ENCODE assay signal across 24 cellular contexts in genomic region chr5:34822921-34823715, GRCh38. TPM values are rescaled to one million over a fixed set of nuclear protein-coding genes. Genes with fewer than 3 reads are reported as not detected.
A peak's percentile ranks its signal among the peaks of the same experiment; 100 is the strongest.
DNase-seq lines count a peak whose midpoint lies in the region; ATAC-seq, FAIRE-seq and TF ChIP-seq lines count a peak whose summit lies in the region.
"Had no signal": no experiment of that assay in that cellular context is flagged by ENCODE, and none has a peak within 500 bp of the region (broad histone marks: within the 10 kb centered on the region; RNA-seq: fewer than 3 reads in every experiment).

No MANE protein-coding gene starts in this region.

- H3K18ac ChIP-seq in trophoblast cell (ENCODE audit: low read length) = no peak overlapping the region

- no peak overlapping the region for H4K91ac ChIP-seq in trophoblast cell (ENCODE audit: low read depth, low read length)

- H3K27ac ChIP-seq in HepG2 (ENCODE audit: extremely low read length, insufficient read depth, low read length) (no peak overlapping the region), right lobe of liver (no peak overlapping the region), trophoblast cell (ENCODE audit: low read depth, low read length) (peak overlapping the region; percentile 61)
- no peak overlapping the region for H3K27ac ChIP-seq in CD4-positive, alpha-beta memory T cell (ENCODE audit: low read depth, low read length)
- H3K27ac ChIP-seq: GM23248, KMS-11, SJCRH30 had no signal

- CTCF ChIA-PET in HepG2 (lab: Yijun Ruan, JAX; ENCODE audit: low intra/inter-chr PET ratio, low total read pairs) = no interaction called here
- CTCF ChIA-PET in CD4-positive, alpha-beta memory T cell (lab: Charles Lee; ENCODE audit: partially characterized antibody) = no interaction called here

- H3K9me3 ChIP-seq in HepG2 (ENCODE audit: low read length) (no peaks in the 10 kb centered on the region), right lobe of liver (no peaks in the 10 kb centered on the region), trophoblast cell (ENCODE audit: insufficient read depth, low read depth, low read length) (no peaks in the 10 kb centered on the region)
- no peaks in the 10 kb centered on the region for H3K9me3 ChIP-seq in CD4-positive, alpha-beta memory T cell (ENCODE audit: control insufficient read depth in 1 of 2, low read length in 2 of 2)
- H3K9me3 ChIP-seq: SJCRH30 had no signal

- in situ Hi-C loops in HepG2 (cut with HindIII; ENCODE audit: extremely low pct_ligation_motif_present, low pct_unique_long_range_greater_than_20kb) = no loop called here

- H3K9ac ChIP-seq in HepG2 (ENCODE audit: insufficient read depth, low read depth, low read length) (no peak overlapping the region), trophoblast cell (ENCODE audit: low read length) (no peak overlapping the region)
- H3K9ac ChIP-seq: GM23248, KMS-11 had no signal

- no peak overlapping the region for H4K12ac ChIP-seq in trophoblast cell (ENCODE audit: low read depth, low read length)

- TF ChIP-seq POLR2A in HepG2 (IDR thresholded peaks at IDR 0.05; ENCODE audit: insufficient read depth in 1 of 2, low read depth in 2 of 2, low read length in 2 of 2) (no peak), right lobe of liver (IDR thresholded peaks at IDR 0.05) (no peak)

- no peak overlapping the region for H2BK5ac ChIP-seq in trophoblast cell (ENCODE audit: low read depth, low read length, poor library complexity)

- H3K14ac ChIP-seq in trophoblast cell (ENCODE audit: low read length) = no peak overlapping the region

- H3K23ac ChIP-seq in trophoblast cell (ENCODE audit: low read length) = no peak overlapping the region

- no peak overlapping the region for H2AK5ac ChIP-seq in trophoblast cell (ENCODE audit: low read length)

- TF ChIP-seq RAD21 in HepG2 (CRISPR knock-in tag; IDR thresholded peaks at IDR 0.05) = no peak

- H3K79me2 ChIP-seq in HepG2 (ENCODE audit: insufficient read depth, low read length) (no peaks in the 10 kb centered on the region), trophoblast cell (ENCODE audit: control insufficient read depth, insufficient read depth, low read length, poor library complexity) (no peaks in the 10 kb centered on the region)

- H2BK120ac ChIP-seq in trophoblast cell (ENCODE audit: insufficient read depth, low read length, poor library complexity) = no peak overlapping the region

- H3K4me3 ChIP-seq in HepG2 (replicated peaks in 1 of 3; ENCODE audit: insufficient read depth in 1 of 3, low read depth in 2 of 3, low read length in 3 of 3) (no peak overlapping the region), right lobe of liver (no peak overlapping the region), trophoblast cell (ENCODE audit: low read depth, low read length) (no peak overlapping the region)
- H3K4me3 ChIP-seq in CD4-positive, alpha-beta memory T cell (ENCODE audit: low read length in 2 of 2) = no peak overlapping the region
- H3K4me3 ChIP-seq: GM23248, SJCRH30 had no signal

- no peak overlapping the region for H3K4ac ChIP-seq in trophoblast cell (ENCODE audit: low read depth, low read length)

- H2BK12ac ChIP-seq in trophoblast cell (ENCODE audit: low read length) = no peak overlapping the region

- ATAC-seq in HepG2 = no peak
- ATAC-seq in right lobe of liver = no peak
- ATAC-seq in HG02678 (IDR thresholded peaks at IDR 0.05; ENCODE audit: unreplicated experiment) = no peak
- ATAC-seq: PC-3, Right ventricle myocardium inferior had no signal

- DNase-seq in HepG2 (ENCODE audit: low spot score) (no peak), right lobe of liver (no peak), endothelial cell (ENCODE audit: low spot score) (no peak), trophoblast cell (peak; percentile 74 to 84), kidney tubule cell (ENCODE audit: low spot score) (no peak)
- no peak for DNase-seq in CD4-positive, alpha-beta memory T cell
- DNase-seq: 8988T, ACHN, DND-41, GM23248, H9, HFFc6, MM.1S, NCI-H2029, NCI-H446, NCI-H524 treated with DMSO at 0.1 percent for 48 hours, NCI-H774, PC-3, SJCRH30 had no signal

- peaks cover 8% of the 10 kb centered on the region for H3K4me1 Mint-ChIP-seq in endothelial cell (ENCODE audit: unreplicated experiment)
- no peaks in the 10 kb centered on the region for H3K4me1 Mint-ChIP-seq in CD4-positive, alpha-beta memory T cell
- H3K4me1 Mint-ChIP-seq: H9 had no signal

- POLR2A ChIA-PET in HepG2 (lab: Yijun Ruan, JAX) = no interaction called here
- POLR2A ChIA-PET in CD4-positive, alpha-beta memory T cell (lab: Charles Lee; ENCODE audit: partially characterized antibody) = no interaction called here

- TF ChIP-seq EP300 in HepG2 (IDR thresholded peaks at IDR 0.05; ENCODE audit: low read depth in 2 of 2, low read length in 2 of 2) (no peak), HepG2 (CRISPR knock-in tag; IDR thresholded peaks at IDR 0.05; ENCODE audit: borderline replicate concordance) (no peak)

- TSS peak; percentile 50 for BruUV-seq in HepG2 (replicated peaks; lab: Mats Ljungman, UMichigan)

- H2AFZ ChIP-seq in HepG2 (ENCODE audit: low read length) (no peak overlapping the region), trophoblast cell (ENCODE audit: insufficient read depth, low read length, poor library complexity) (no peak overlapping the region)
- H2AFZ ChIP-seq: GM23248 had no signal

- intact Hi-C loops in HepG2 (cut with micrococcal nuclease; ENCODE audit: unreplicated experiment) (no loop called here), right lobe of liver (cut with DNase I) (no loop called here)
- intact Hi-C loops in CD4-positive, alpha-beta memory T cell (cut with micrococcal nuclease) = no loop called here

- peak overlapping the region; percentile 3 for H3K4me3 Mint-ChIP-seq in endothelial cell (ENCODE audit: unreplicated experiment)
- H3K4me3 Mint-ChIP-seq in CD4-positive, alpha-beta memory T cell = no peak overlapping the region
- H3K4me3 Mint-ChIP-seq: H9, HFFc6, IgD-negative memory B cell had no signal

- H3K4me2 ChIP-seq in HepG2 (ENCODE audit: low read depth, low read length) (no peak overlapping the region), trophoblast cell (ENCODE audit: low read length) (no peak overlapping the region)
- H3K4me2 ChIP-seq: KMS-11 had no signal

- H3K79me1 ChIP-seq in trophoblast cell (ENCODE audit: low read length) = peaks cover 3% of the 10 kb centered on the region

- H3K36me3 Mint-ChIP-seq in endothelial cell (ENCODE audit: low read depth, unreplicated experiment) = peaks cover 45% of the 10 kb centered on the region
- H3K36me3 Mint-ChIP-seq in CD4-positive, alpha-beta memory T cell = peaks cover 2 to 15% of the 10 kb centered on the region in 2 donors
- H3K36me3 Mint-ChIP-seq: IgD-negative memory B cell had no signal

- FAIRE-seq in HepG2 (lab: Jason Lieb, UNC) = no peak

- WGBS in HepG2 (ENCODE audit: low lambda C conversion rate) = 96% methylated on average over 8 of the region's 8 CpGs
- 85% methylated on average over 8 of the region's 8 CpGs for WGBS in right lobe of liver (ENCODE audit: insufficient coverage, low coverage, low lambda C conversion rate, missing lambda C conversion rate)
- WGBS in trophoblast cell (ENCODE audit: extremely low coverage, insufficient coverage, insufficient read length) = no CpG with 5 or more reads among the region's 8 CpGs

- H3K27me3 ChIP-seq in HepG2 (ENCODE audit: control insufficient read depth in 1 of 2, insufficient read depth in 2 of 2, low read length in 2 of 2) (no peaks in the 10 kb centered on the region), right lobe of liver (no peaks in the 10 kb centered on the region), trophoblast cell (ENCODE audit: insufficient read depth, low read length) (no peaks in the 10 kb centered on the region)
- H3K27me3 ChIP-seq in CD4-positive, alpha-beta memory T cell (ENCODE audit: insufficient read depth, low read length) = no peaks in the 10 kb centered on the region
- H3K27me3 ChIP-seq: SJCRH30 had no signal

- H3K4me1 ChIP-seq in HepG2 (ENCODE audit: insufficient read depth, low read length) = peaks cover 12% of the 10 kb centered on the region
- no peaks in the 10 kb centered on the region for H3K4me1 ChIP-seq in right lobe of liver
- peaks cover 3 to 5% of the 10 kb centered on the region in 2 experiments for H3K4me1 ChIP-seq in trophoblast cell (ENCODE audit: control insufficient read depth in 1 of 2, insufficient read depth in 2 of 2, low read length in 2 of 2)
- H3K4me1 ChIP-seq in CD4-positive, alpha-beta memory T cell (ENCODE audit: insufficient read depth, low read length) = no peaks in the 10 kb centered on the region

- peaks cover 4 to 27% of the 10 kb centered on the region in 2 experiments; a peak in 3 of 5 replicates for H3K36me3 ChIP-seq in HepG2 (replicated peaks in 1 of 2; ENCODE audit: control insufficient read depth in 1 of 2, insufficient read depth in 2 of 2, low read length in 2 of 2)
- peaks cover 0 to 54% (median 18%) of the 10 kb centered on the region in 4 donors for H3K36me3 ChIP-seq in right lobe of liver
- peaks cover 14 to 30% of the 10 kb centered on the region in 2 experiments for H3K36me3 ChIP-seq in trophoblast cell (ENCODE audit: control insufficient read depth in 1 of 2, insufficient read depth in 2 of 2, low read length in 2 of 2)
- no peaks in the 10 kb centered on the region for H3K36me3 ChIP-seq in CD4-positive, alpha-beta memory T cell (ENCODE audit: insufficient read depth, low read length)

- no peaks in the 10 kb centered on the region for H3K9me3 Mint-ChIP-seq in endothelial cell (ENCODE audit: unreplicated experiment)
- no peaks in the 10 kb centered on the region for H3K9me3 Mint-ChIP-seq in CD4-positive, alpha-beta memory T cell
- H3K9me3 Mint-ChIP-seq: H9, HFFc6, IgD-negative memory B cell had no signal

- H3K27me3 Mint-ChIP-seq in endothelial cell (ENCODE audit: unreplicated experiment) = peaks cover 3% of the 10 kb centered on the region
- H3K27me3 Mint-ChIP-seq in CD4-positive, alpha-beta memory T cell = peaks cover 5 to 17% of the 10 kb centered on the region in 2 donors

- no peaks in the 10 kb centered on the region for H4K20me1 ChIP-seq in HepG2 (ENCODE audit: insufficient read depth, low read length)

- TF ChIP-seq CTCF in HepG2 (CRISPR knock-in tag; IDR thresholded peaks at IDR 0.05) (no peak), right lobe of liver (IDR thresholded peaks at IDR 0.05) (no peak), endothelial cell (IDR thresholded peaks at IDR 0.05; ENCODE audit: unreplicated experiment) (no peak)

- peak overlapping the region; percentile 26 for H3K27ac Mint-ChIP-seq in endothelial cell (ENCODE audit: unreplicated experiment)
- peak overlapping the region in 1 of 7 donors; percentile 36 for H3K27ac Mint-ChIP-seq in CD4-positive, alpha-beta memory T cell
- H3K27ac Mint-ChIP-seq: H9, HFFc6, IgD-negative memory B cell had no signal

- H4K8ac ChIP-seq in trophoblast cell (ENCODE audit: low read depth, low read length) = no peak overlapping the region

RNA-seq across cellular contexts. Expression of gene TTC23L, which starts 15.8 kb away (rescaled TPM):
- total RNA-seq in HepG2 (2016; rRNA removed; fragmentation: Illumina TruSeq; extraction: Trizol) (1.1 and 1.4 TPM in 2 replicates), right lobe of liver (under 1 TPM in 2 of 6 experiments, not detected in 4; 0.15 to 0.51 TPM), endothelial cell (ENCODE audit: unreplicated experiment) (0.26 TPM)
- 0.62 and 1.3 TPM in 2 replicates for total RNA-seq in HepG2 (2016; cell fraction: cytosol; rRNA removed; fragmentation: Illumina TruSeq; extraction: Trizol; ENCODE audit: low read depth)
- total RNA-seq in HepG2 (2016; cell fraction: insoluble cytoplasmic fraction; rRNA removed; fragmentation: Illumina TruSeq; extraction: Trizol) = 0.80 and 1.2 TPM in 2 replicates
- total RNA-seq in HepG2 (2016; cell fraction: membrane; rRNA removed; fragmentation: Illumina TruSeq; extraction: Trizol) = 0.83 and 1.00 TPM in 2 replicates
- 1.2 and 2.1 TPM in 2 replicates for total RNA-seq in HepG2 (2016; cell fraction: nucleus; rRNA removed; fragmentation: Illumina TruSeq; extraction: Trizol)
- 0.37 and 0.54 TPM in 2 replicates for polyA plus RNA-seq in HepG2 (2011; rRNA removed)
- polyA plus RNA-seq in HepG2 (2011; cell fraction: cytosol; rRNA removed) = 0.15 and 0.39 TPM in 2 replicates
- polyA plus RNA-seq in HepG2 (2011; cell fraction: nucleus; rRNA removed) = 0.66 and 1.9 TPM in 2 replicates
- 0.44 and 0.87 TPM in 2 replicates for polyA plus RNA-seq in HepG2 (2012)
- 0.14 and 0.18 TPM in 2 replicates for polyA plus RNA-seq in HepG2 (2016; cell fraction: cytosol; fragmentation: Illumina TruSeq; extraction: Trizol; ENCODE audit: low read depth)
- polyA plus RNA-seq in HepG2 (2016; cell fraction: insoluble cytoplasmic fraction; fragmentation: Illumina TruSeq; extraction: Trizol; ENCODE audit: low read depth) = 0.46 and 0.47 TPM in 2 replicates
- 0.57 and 0.65 TPM in 2 replicates for polyA plus RNA-seq in HepG2 (2016; cell fraction: membrane; fragmentation: Illumina TruSeq; extraction: Trizol; ENCODE audit: low read depth)
- polyA plus RNA-seq in HepG2 (2016; cell fraction: nucleus; fragmentation: Illumina TruSeq; extraction: Trizol; ENCODE audit: insufficient read depth, low read depth) = 1.2 and 2.8 TPM in 2 replicates
- polyA minus RNA-seq in HepG2 (2011; rRNA and poly(A)+ RNA removed; ENCODE audit: low replicate concordance) = 0.26 TPM in 1 of 2 replicates, not detected in the other
- not detected in 2 replicates for polyA minus RNA-seq in HepG2 (2011; cell fraction: cytosol; rRNA and poly(A)+ RNA removed)
- 1.2 and 1.5 TPM in 2 replicates for polyA minus RNA-seq in HepG2 (2011; cell fraction: nucleus; rRNA and poly(A)+ RNA removed)
- 0.39 and 0.51 TPM in 2 replicates for polyA plus RNA-seq in trophoblast cell (2013)
- under 1 TPM in 1 of 2 experiments, not detected in 1; 0.47 TPM for total RNA-seq in CD4-positive, alpha-beta memory T cell
- polyA plus RNA-seq in CD4-positive, alpha-beta memory T cell = not detected
- total RNA-seq: HFFc6, Right ventricle myocardium inferior, SJCRH30 had no signal
- polyA plus RNA-seq: BJ, GM23248, IgD-negative memory B cell had no signal

Comparison
In these comparisons a context has a peak if more than half of its experiments do, and no peak if none do; other contexts are left out.
1. DNase-seq: peak in trophoblast cell (2 of 2); none in HepG2 (single experiment), right lobe of liver (0 of 3), endothelial cell (single experiment), CD4-positive, alpha-beta memory T cell (0 of 5) and kidney tubule cell (single experiment).